In genomic region chr18:55489742-55490055, GRCh38 we compare ENCODE assay signal across 8 cellular contexts.
A peak's percentile ranks its signal among the peaks of the same experiment; 100 is the strongest.
DNase-seq lines count a peak whose midpoint lies in the region; ATAC-seq and TF ChIP-seq lines count a peak whose summit lies in the region.

No MANE protein-coding gene starts in this region.

- ATAC-seq in GM21515 (IDR thresholded peaks at IDR 0.05; ENCODE audit: unreplicated experiment), result peak; percentile 73
- peak; percentile 92 to 95 for ATAC-seq in activated T-cell treated with anti-CD3 and anti-CD28 coated beads, Interleukin-2, amount 50 U/mL, for 72 hours (replicated peaks in 1 of 2)

- no peak overlapping the region for H3K27ac Mint-ChIP-seq in IgD-negative memory B cell
- H3K27ac Mint-ChIP-seq in activated T-cell treated with anti-CD3 and anti-CD28 coated beads, Interleukin-2, amount 50 U/mL, for 72 hours, result no peak overlapping the region

- no peaks in the 10 kb centered on the region for H3K9me3 Mint-ChIP-seq in IgD-negative memory B cell
- H3K9me3 Mint-ChIP-seq in activated T-cell treated with anti-CD3 and anti-CD28 coated beads, Interleukin-2, amount 50 U/mL, for 72 hours, result no peaks in the 10 kb centered on the region

- H3K9me3 ChIP-seq in esophagus muscularis mucosa, result no peaks in the 10 kb centered on the region

- H3K27me3 Mint-ChIP-seq in IgD-negative memory B cell, result peaks cover 12% of the 10 kb centered on the region
- peaks cover 55% of the 10 kb centered on the region for H3K27me3 Mint-ChIP-seq in activated T-cell treated with anti-CD3 and anti-CD28 coated beads, Interleukin-2, amount 50 U/mL, for 72 hours (ENCODE audit: low read depth)

- peak overlapping the region in 3 of 4 donors; percentile 0 to 70 (median 6) for H3K4me3 Mint-ChIP-seq in IgD-negative memory B cell
- peak overlapping the region; percentile 63 to 66 for H3K4me3 Mint-ChIP-seq in activated T-cell treated with anti-CD3 and anti-CD28 coated beads, Interleukin-2, amount 50 U/mL, for 72 hours

- intact Hi-C loops in esophagus muscularis mucosa (cut with DNase I), result no loop called here

- no peaks in the 10 kb centered on the region for H3K27me3 ChIP-seq in esophagus muscularis mucosa

- no peaks in the 10 kb centered on the region for H3K36me3 Mint-ChIP-seq in IgD-negative memory B cell
- no peaks in the 10 kb centered on the region for H3K36me3 Mint-ChIP-seq in activated T-cell treated with anti-CD3 and anti-CD28 coated beads, Interleukin-2, amount 50 U/mL, for 72 hours (ENCODE audit: insufficient read depth in 2 of 2)

- no peak for TF ChIP-seq EP300 in esophagus muscularis mucosa (IDR thresholded peaks at IDR 0.05)

- no peak overlapping the region for H3K4me3 ChIP-seq in esophagus muscularis mucosa

- no peak overlapping the region for H3K27ac ChIP-seq in esophagus muscularis mucosa (replicated peaks in 1 of 4)

- no peak for TF ChIP-seq POLR2A in esophagus muscularis mucosa (IDR thresholded peaks at IDR 0.05; ENCODE audit: low read depth)

- H3K4me1 Mint-ChIP-seq in IgD-negative memory B cell, result peaks cover 2 to 12% (median 8%) of the 10 kb centered on the region in 3 donors
- H3K4me1 Mint-ChIP-seq in activated T-cell treated with anti-CD3 and anti-CD28 coated beads, Interleukin-2, amount 50 U/mL, for 72 hours (ENCODE audit: low read depth), result peaks cover 28% of the 10 kb centered on the region

- no peak for TF ChIP-seq CTCF in esophagus muscularis mucosa (IDR thresholded peaks at IDR 0.05)

- DNase-seq in DMS153 (lab: John Stamatoyannopoulos, UW) (peak; percentile 56), dedifferentiated amniotic fluid mesenchymal stem cell (ENCODE audit: extremely low spot score) (no peak), RKO (ENCODE audit: low spot score) (no peak), esophagus muscularis mucosa (ENCODE audit: extremely low spot score) (no peak)
- peak; percentile 53 to 66 for DNase-seq in activated T-cell treated with anti-CD3 and anti-CD28 coated beads, Interleukin-2, amount 50 U/mL, for 72 hours
- DNase-seq in activated effector memory CD4-positive, alpha-beta T cell treated with Interleukin-2 at 50 U/mL for 16 hours, result no peak

- peaks cover 5 to 13% (median 9%) of the 10 kb centered on the region in 4 donors for H3K4me1 ChIP-seq in esophagus muscularis mucosa

- no peaks in the 10 kb centered on the region for H3K36me3 ChIP-seq in esophagus muscularis mucosa

- 61% methylated on average over 8 of the region's 8 CpGs for WGBS in esophagus muscularis mucosa

Comparison
In these comparisons a context has a peak if more than half of its experiments do, and no peak if none do; other contexts are left out.
1. DNase-seq: peak in DMS153 (single experiment) and activated T-cell treated with anti-CD3 and anti-CD28 coated beads, Interleukin-2, amount 50 U/mL, for 72 hours (2 of 2); none in dedifferentiated amniotic fluid mesenchymal stem cell (single experiment), RKO (single experiment), activated effector memory CD4-positive, alpha-beta T cell treated with Interleukin-2 at 50 U/mL for 16 hours (single experiment) and esophagus muscularis mucosa (single experiment).